Comparison of ENCODE assay signal across 8 cellular contexts in the genomic region with DNA sequence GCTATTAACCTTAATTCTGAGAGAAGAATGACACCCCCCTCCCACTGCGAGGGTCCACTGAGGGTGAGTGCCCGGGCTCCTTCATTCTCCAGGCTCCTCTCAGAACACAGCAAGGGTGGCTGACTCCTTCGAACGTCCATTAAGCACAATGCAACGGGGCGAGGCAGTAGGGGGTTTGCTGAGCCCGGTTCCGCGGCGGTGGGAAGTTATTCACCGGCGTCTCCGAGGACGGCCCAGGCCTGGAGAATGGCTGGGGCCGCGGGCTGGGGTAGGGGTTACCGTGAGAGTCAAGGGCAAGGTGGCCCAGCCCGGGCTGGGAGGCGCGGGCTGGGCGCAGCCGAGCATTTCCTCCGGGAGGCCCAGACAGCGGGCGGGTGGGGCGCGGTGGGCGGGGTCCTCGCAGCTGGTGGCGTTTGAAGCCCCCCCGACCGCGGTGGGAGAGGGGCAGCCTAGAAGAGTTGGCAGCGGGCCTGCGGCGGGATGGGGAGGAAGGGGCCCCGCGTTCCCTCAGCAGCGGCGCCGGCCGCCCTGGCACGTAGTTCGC. TPM values are rescaled to one million over a fixed set of nuclear protein-coding genes. Genes with fewer than 3 reads are reported as not detected.
DNase-seq lines count a peak whose midpoint lies in the region; ATAC-seq and TF ChIP-seq lines count a peak whose summit lies in the region.

No MANE protein-coding gene starts in this region.

- peak; percentile 0 for ATAC-seq in GM18873 (IDR thresholded peaks at IDR 0.05; ENCODE audit: low FRiP score, unreplicated experiment)
- ATAC-seq in IMR-90 (ENCODE audit: low read depth): peak; percentile 0; the same call in 1 of the 2 replicates

- H3K14ac ChIP-seq in IMR-90 (replicated peaks; ENCODE audit: low read depth, low read length): peak overlapping the region; percentile 69

- H3K4me1 Mint-ChIP-seq in stimulated activated naive CD8-positive, alpha-beta T cell treated with anti-CD3 and anti-CD28 coated beads, Interleukin-15, Interleukin-2, amounts not matched to agents 100 ng/mL and 50 ng/mL, for 24 hours (ENCODE audit: low read depth): peaks cover 47% of the 10 kb centered on the region

- no peaks in the 10 kb centered on the region for H3K27me3 Mint-ChIP-seq in stimulated activated naive CD8-positive, alpha-beta T cell treated with anti-CD3 and anti-CD28 coated beads, Interleukin-15, Interleukin-2, amounts not matched to agents 100 ng/mL and 50 ng/mL, for 24 hours

- no peak overlapping the region for H2BK15ac ChIP-seq in IMR-90 (ENCODE audit: low read depth, low read length)

- no peak overlapping the region for H2BK120ac ChIP-seq in IMR-90 (ENCODE audit: low read depth, low read length)

- POLR2A ChIA-PET in IMR-90 (lab: Charles Lee; ENCODE audit: unreplicated experiment): no interaction called here

- peak overlapping the region; percentile 81 for H2BK5ac ChIP-seq in IMR-90 (ENCODE audit: low read depth, low read length, poor library complexity, severe bottlenecking)

- TF ChIP-seq CTCF in IMR-90 (conservative IDR thresholded peaks at IDR 0.05; ENCODE audit: low read depth, low read length): no peak

- H2AK9ac ChIP-seq in IMR-90 (replicated peaks; ENCODE audit: low read depth, low read length, poor library complexity): peak overlapping the region; percentile 93

- DNase-seq in IMR-90 (peak; percentile 6), midbrain (lab: John Stamatoyannopoulos, UW) (peak; percentile 78), GM19238 (ENCODE audit: insufficient read length, low spot score) (no peak)
- DNase-seq in activated CD4-positive, alpha-beta T cell treated with anti-CD3 and anti-CD28 coated beads, Interleukin-2, amount 50 U/mL, for 1 hour: peak; percentile 61

- H3K9me3 Mint-ChIP-seq in stimulated activated naive CD8-positive, alpha-beta T cell treated with anti-CD3 and anti-CD28 coated beads, Interleukin-15, Interleukin-2, amounts not matched to agents 100 ng/mL and 50 ng/mL, for 24 hours: no peaks in the 10 kb centered on the region

- H3K4me1 ChIP-seq in ACC112 (ENCODE audit: control insufficient read depth, insufficient read depth, low read length, unreplicated experiment) (peaks cover 16% of the 10 kb centered on the region), IMR-90 (ENCODE audit: control insufficient read depth, insufficient read depth, low read length) (peaks cover 7% of the 10 kb centered on the region), endocrine pancreas (ENCODE audit: control insufficient read depth, insufficient read depth, low read length) (no peaks in the 10 kb centered on the region)

- peak overlapping the region; percentile 77 for H3K9ac ChIP-seq in IMR-90 (ENCODE audit: low read depth, low read length)
- peak overlapping the region; percentile 56 for H3K9ac ChIP-seq in endocrine pancreas (ENCODE audit: control insufficient read depth, insufficient read depth, low read length)

- 2% methylated on average over 13 of the region's 44 CpGs; no CpG with 5 or more reads in 1 of the 2 experiments for WGBS in IMR-90 (ENCODE audit: extremely low coverage in 2 of 2, insufficient read length in 1 of 2), 2 experiments

- peak overlapping the region; percentile 85 for H3K4me3 Mint-ChIP-seq in stimulated activated naive CD8-positive, alpha-beta T cell treated with anti-CD3 and anti-CD28 coated beads, Interleukin-15, Interleukin-2, amounts not matched to agents 100 ng/mL and 50 ng/mL, for 24 hours

- H3K9me1 ChIP-seq in IMR-90 (ENCODE audit: insufficient read depth, low read length): peaks cover 9% of the 10 kb centered on the region

- peaks cover 35% of the 10 kb centered on the region for H3K79me2 ChIP-seq in ACC112 (ENCODE audit: control insufficient read depth, insufficient read depth, low read length, unreplicated experiment)

- H3K18ac ChIP-seq in IMR-90 (ENCODE audit: low read depth, low read length): peak overlapping the region; percentile 21; the same call in 1 of the 2 replicates

- no peaks in the 10 kb centered on the region for H3K36me3 ChIP-seq in ACC112 (ENCODE audit: insufficient read depth, low read length)
- H3K36me3 ChIP-seq in IMR-90 (ENCODE audit: control insufficient read depth, insufficient read depth, low read length): no peaks in the 10 kb centered on the region
- no peaks in the 10 kb centered on the region for H3K36me3 ChIP-seq in endocrine pancreas (ENCODE audit: control insufficient read depth, insufficient read depth, low read length)

- peak overlapping the region; percentile 85 for H3K27ac Mint-ChIP-seq in stimulated activated naive CD8-positive, alpha-beta T cell treated with anti-CD3 and anti-CD28 coated beads, Interleukin-15, Interleukin-2, amounts not matched to agents 100 ng/mL and 50 ng/mL, for 24 hours

- H3K23ac ChIP-seq in IMR-90 (ENCODE audit: low read depth, low read length): 0 out of 2 replicates have a peak overlapping the region, but pooled peaks have one; percentile 62

- H2BK20ac ChIP-seq in IMR-90 (ENCODE audit: low read depth, low read length): no peak overlapping the region

- in situ Hi-C loops in IMR-90 (cut with MboI; ENCODE audit: low sequenced_read_pairs): loop anchor here (10.0 kb wide), 1 partner anchor 159 kb away; no protein-coding TSS in a partner anchor

- CTCF ChIA-PET in IMR-90 (lab: Yijun Ruan, JAX): interaction anchor here (0.6 kb wide), 1 partner anchor 83 kb away, joined by 4 read pairs; no protein-coding TSS in a partner anchor

- H3K4ac ChIP-seq in IMR-90 (ENCODE audit: low read depth, low read length): peak overlapping the region; percentile 77

- H4K8ac ChIP-seq in IMR-90 (ENCODE audit: low read depth in 2 of 2, low read length in 2 of 2): peak overlapping the region; percentile 58 to 80; a peak in 3 of 4 replicates

- intact Hi-C loops in IMR-90 (cut with micrococcal nuclease): loop anchor here (5.0 to 10.0 kb wide), 4 partner anchors 108 to 423 kb away; partner anchors contain the start of genes FAN1 and MTMR10

- H3K27ac ChIP-seq in ACC112 (ENCODE audit: low read depth, low read length): peak overlapping the region; percentile 93
- H3K27ac ChIP-seq in IMR-90 (ENCODE audit: insufficient read depth, low read length): peak overlapping the region; percentile 92

- H2AFZ ChIP-seq in ACC112 (ENCODE audit: low read length, unreplicated experiment) (peak overlapping the region; percentile 71), IMR-90 (replicated peaks; ENCODE audit: low read length, poor library complexity) (peak overlapping the region; percentile 92)

- dilution Hi-C loops in IMR-90 (cut with HindIII; ENCODE audit: low sequenced_read_pairs, unreplicated experiment): no loop called here

- H4K91ac ChIP-seq in IMR-90 (ENCODE audit: insufficient read depth, low read depth, low read length): peak overlapping the region; percentile 24; the same call in 1 of the 2 replicates

- H3K56ac ChIP-seq in IMR-90 (ENCODE audit: extremely low read depth, insufficient read depth, low read length): peak overlapping the region; percentile 39; the same call in 1 of the 2 replicates

- H4K5ac ChIP-seq in IMR-90 (ENCODE audit: low read depth, low read length): 0 out of 2 replicates have a peak overlapping the region, but pooled peaks have one; percentile 11

- H3K9me3 ChIP-seq in IMR-90 (ENCODE audit: control insufficient read depth, insufficient read depth, low read length): peaks cover 4% of the 10 kb centered on the region
- H3K9me3 ChIP-seq in endocrine pancreas (ENCODE audit: control insufficient read depth, low read length): no peaks in the 10 kb centered on the region

- peaks cover 10% of the 10 kb centered on the region for H3K36me3 Mint-ChIP-seq in stimulated activated naive CD8-positive, alpha-beta T cell treated with anti-CD3 and anti-CD28 coated beads, Interleukin-15, Interleukin-2, amounts not matched to agents 100 ng/mL and 50 ng/mL, for 24 hours (ENCODE audit: low read depth)

- peak overlapping the region; percentile 37; the same call in 1 of the 2 replicates for H2AK5ac ChIP-seq in IMR-90 (ENCODE audit: low read depth, low read length)

- H3K4me2 ChIP-seq in IMR-90 (ENCODE audit: low read depth, low read length): peak overlapping the region; percentile 54

- peaks cover 17 to 33% of the 10 kb centered on the region in 2 experiments for H3K79me1 ChIP-seq in IMR-90 (ENCODE audit: low read depth in 1 of 2, low read length in 2 of 2)

- TF ChIP-seq RAD21 in IMR-90 (IDR thresholded peaks at IDR 0.05; ENCODE audit: low read length): no peak

- BruUV-seq in IMR-90 (replicated peaks; lab: Mats Ljungman, UMichigan): no TSS peak

- TF ChIP-seq POLR2A in IMR-90 (IDR thresholded peaks at IDR 0.05; ENCODE audit: low read depth, low read length): no peak

- peak overlapping the region; percentile 89 for H3K4me3 ChIP-seq in ACC112 (ENCODE audit: low read depth, low read length)
- peak overlapping the region; percentile 85 for H3K4me3 ChIP-seq in IMR-90 (ENCODE audit: insufficient read depth, low read depth, low read length)
- H3K4me3 ChIP-seq in endocrine pancreas (ENCODE audit: control insufficient read depth, insufficient read depth, low read length): no peak overlapping the region

- H3K27me3 ChIP-seq in ACC112 (ENCODE audit: insufficient read depth, low read length) (peaks cover 5% of the 10 kb centered on the region; the same call in 1 of the 2 replicates), IMR-90 (ENCODE audit: control insufficient read depth, insufficient read depth, low read length) (peaks cover 2% of the 10 kb centered on the region; the same call in 1 of the 2 replicates), endocrine pancreas (ENCODE audit: control insufficient read depth, insufficient read depth, low read length) (no peaks in the 10 kb centered on the region)

- H4K20me1 ChIP-seq in IMR-90 (ENCODE audit: insufficient read depth, low read length): peaks cover 20% of the 10 kb centered on the region

TF ChIP-seq in IMR-90, 13 proteins besides CTCF, POLR2A, EP300 and RAD21 (continues in another document):
- no peak for TF ChIP-seq BHLHE40 (IDR thresholded peaks at IDR 0.05; ENCODE audit: low read depth, low read length)
- no peak for TF ChIP-seq RFX5 (IDR thresholded peaks at IDR 0.05; ENCODE audit: low read depth, low read length)
- TF ChIP-seq, protein P1, sequence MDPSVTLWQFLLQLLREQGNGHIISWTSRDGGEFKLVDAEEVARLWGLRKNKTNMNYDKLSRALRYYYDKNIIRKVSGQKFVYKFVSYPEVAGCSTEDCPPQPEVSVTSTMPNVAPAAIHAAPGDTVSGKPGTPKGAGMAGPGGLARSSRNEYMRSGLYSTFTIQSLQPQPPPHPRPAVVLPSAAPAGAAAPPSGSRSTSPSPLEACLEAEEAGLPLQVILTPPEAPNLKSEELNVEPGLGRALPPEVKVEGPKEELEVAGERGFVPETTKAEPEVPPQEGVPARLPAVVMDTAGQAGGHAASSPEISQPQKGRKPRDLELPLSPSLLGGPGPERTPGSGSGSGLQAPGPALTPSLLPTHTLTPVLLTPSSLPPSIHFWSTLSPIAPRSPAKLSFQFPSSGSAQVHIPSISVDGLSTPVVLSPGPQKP (IDR thresholded peaks at IDR 0.05; ENCODE audit: borderline replicate concordance, low read depth, low read length): no peak
- TF ChIP-seq MAFK (IDR thresholded peaks at IDR 0.05; ENCODE audit: low read depth, low read length): no peak

RNA-seq across cellular contexts. Expression of gene KLF13, which starts 1.1 kb away (rescaled TPM):
- total RNA-seq in IMR-90 (2012; rRNA removed): 9.5 and 10.8 TPM in 2 replicates
- polyA plus RNA-seq in IMR-90 (2012; rRNA removed): 10.6 and 11.8 TPM in 2 replicates
- polyA plus RNA-seq in IMR-90 (2012; cell fraction: cytosol; rRNA removed): 4.8 and 6.4 TPM in 2 replicates
- 5.8 and 7.8 TPM in 2 replicates for polyA plus RNA-seq in IMR-90 (2012; cell fraction: nucleus; rRNA removed; ENCODE audit: low replicate concordance)
